Comparison of ENCODE assay signal across 14 cellular contexts in genomic region chr15:77068633-77069032, GRCh38. TPM values are rescaled to one million over a fixed set of nuclear protein-coding genes. Genes with fewer than 3 reads are reported as not detected.
A peak's percentile ranks its signal among the peaks of the same experiment; 100 is the strongest.
DNase-seq lines count a peak whose midpoint lies in the region; ATAC-seq and TF ChIP-seq lines count a peak whose summit lies in the region.
"Had no signal": no experiment of that assay in that cellular context is flagged by ENCODE, and none has a peak within 500 bp of the region (broad histone marks: within the 10 kb centered on the region; RNA-seq: fewer than 3 reads in every experiment).

No MANE protein-coding gene starts in this region.

- intact Hi-C loops in lower leg skin (cut with DNase I; ENCODE audit: low total_unique reads) (no loop called here), ovary (cut with DNase I) (no loop called here), heart left ventricle (cut with DNase I) (no loop called here)

- ATAC-seq in activated naive CD8-positive, alpha-beta T cell treated with anti-CD3 and anti-CD28 coated beads, Interleukin-2, amount 50 U/mL, for 24 hours, result no peak
- ATAC-seq in heart left ventricle, result no peak
- ATAC-seq: activated T-helper 17 cell treated with anti-CD3 and anti-CD28 coated beads, Interleukin-2, amount 50 U/mL, for 72 hours; CD8-positive, alpha-beta T cell; GM23338 had no signal

- H3K9me3 Mint-ChIP-seq in activated naive CD8-positive, alpha-beta T cell (ENCODE audit: low read depth), result no peaks in the 10 kb centered on the region
- H3K9me3 Mint-ChIP-seq in activated naive CD8-positive, alpha-beta T cell treated with anti-CD3 and anti-CD28 coated beads, Interleukin-2, amount 50 U/mL, for 24 hours, result no peaks in the 10 kb centered on the region
- H3K9me3 Mint-ChIP-seq in chondrocyte (ENCODE audit: low read depth) (no peaks in the 10 kb centered on the region), nephron progenitor cell (peaks cover 3% of the 10 kb centered on the region)
- H3K9me3 Mint-ChIP-seq: activated CD4-positive, alpha-beta memory T cell treated with anti-CD3 and anti-CD28 coated beads, Interleukin-2, amount 10 ng/mL, durations not matched to agents 7 days and 5 days; activated T-helper 17 cell treated with anti-CD3 and anti-CD28 coated beads, Interleukin-2, amount 50 U/mL, for 72 hours; CD8-positive, alpha-beta T cell; GM23338 had no signal

- H3K27ac Mint-ChIP-seq in activated naive CD8-positive, alpha-beta T cell, result no peak overlapping the region
- H3K27ac Mint-ChIP-seq in activated naive CD8-positive, alpha-beta T cell treated with anti-CD3 and anti-CD28 coated beads, Interleukin-2, amount 50 U/mL, for 24 hours, result no peak overlapping the region
- H3K27ac Mint-ChIP-seq in chondrocyte (ENCODE audit: unreplicated experiment) (peak overlapping the region; percentile 8), nephron progenitor cell (peak overlapping the region; percentile 24)
- H3K27ac Mint-ChIP-seq: activated CD4-positive, alpha-beta memory T cell treated with anti-CD3 and anti-CD28 coated beads, Interleukin-2, amount 10 ng/mL, durations not matched to agents 7 days and 5 days; CD8-positive, alpha-beta T cell; GM23338 had no signal

- peak overlapping the region; percentile 37 for H3K4me3 Mint-ChIP-seq in activated naive CD8-positive, alpha-beta T cell
- no peak overlapping the region for H3K4me3 Mint-ChIP-seq in activated naive CD8-positive, alpha-beta T cell treated with anti-CD3 and anti-CD28 coated beads, Interleukin-2, amount 50 U/mL, for 24 hours
- H3K4me3 Mint-ChIP-seq in chondrocyte (ENCODE audit: unreplicated experiment) (no peak overlapping the region), nephron progenitor cell (peak overlapping the region; percentile 24)

- TF ChIP-seq EP300 in ovary (IDR thresholded peaks at IDR 0.05), result no peak

- H3K27me3 Mint-ChIP-seq in activated naive CD8-positive, alpha-beta T cell, result no peaks in the 10 kb centered on the region
- no peaks in the 10 kb centered on the region for H3K27me3 Mint-ChIP-seq in activated naive CD8-positive, alpha-beta T cell treated with anti-CD3 and anti-CD28 coated beads, Interleukin-2, amount 50 U/mL, for 24 hours
- H3K27me3 Mint-ChIP-seq in chondrocyte (ENCODE audit: low read depth), result no peaks in the 10 kb centered on the region
- H3K27me3 Mint-ChIP-seq in nephron progenitor cell (ENCODE audit: low read depth, poor library complexity), result peaks cover 3% of the 10 kb centered on the region
- H3K27me3 Mint-ChIP-seq: activated T-helper 17 cell treated with anti-CD3 and anti-CD28 coated beads, Interleukin-2, amount 50 U/mL, for 72 hours had no signal

- no peak for DNase-seq in activated naive CD8-positive, alpha-beta T cell treated with anti-CD3 and anti-CD28 coated beads, Interleukin-2, amount 50 U/mL, for 24 hours
- no peak for DNase-seq in chondrocyte (ENCODE audit: low spot score)
- no peak for DNase-seq in nephron progenitor cell
- DNase-seq in lower leg skin (ENCODE audit: low spot score in 2 of 2), result no peak
- DNase-seq in dedifferentiated amniotic fluid mesenchymal stem cell (ENCODE audit: extremely low spot score), result no peak
- DNase-seq in ovary, result no peak
- no peak for DNase-seq in heart left ventricle
- DNase-seq: activated CD4-positive, alpha-beta memory T cell treated with anti-CD3 and anti-CD28 coated beads, Interleukin-2, amount 10 ng/mL, durations not matched to agents 7 days and 5 days; CD8-positive, alpha-beta T cell; NCI-H1694 treated with DMSO at 0.1 percent for 48 hours; NCI-H524 had no signal

- H3K36me3 Mint-ChIP-seq in activated naive CD8-positive, alpha-beta T cell, result peaks cover 2% of the 10 kb centered on the region
- peaks cover 16% of the 10 kb centered on the region for H3K36me3 Mint-ChIP-seq in activated naive CD8-positive, alpha-beta T cell treated with anti-CD3 and anti-CD28 coated beads, Interleukin-2, amount 50 U/mL, for 24 hours (ENCODE audit: low read depth)
- H3K36me3 Mint-ChIP-seq in chondrocyte (ENCODE audit: low read depth), result peaks cover 1% of the 10 kb centered on the region
- peaks cover 25% of the 10 kb centered on the region for H3K36me3 Mint-ChIP-seq in nephron progenitor cell (ENCODE audit: low read depth)

- TF ChIP-seq POLR2A in lower leg skin (IDR thresholded peaks at IDR 0.05) (no peak), ovary (IDR thresholded peaks at IDR 0.05) (no peak), heart left ventricle (IDR thresholded peaks at IDR 0.05) (no peak)

- H3K4me1 ChIP-seq in ovary (ENCODE audit: insufficient read depth) (peaks cover 9% of the 10 kb centered on the region), heart left ventricle (peaks cover 0 to 63% (median 30%) of the 10 kb centered on the region in 12 donors)

- 90 to 91% methylated on average over 7 of the region's 7 CpGs for WGBS in lower leg skin, 2 donors
- WGBS in ovary, 3 donors, result 84 to 89% (median 86%) methylated on average over 7 of the region's 7 CpGs
- WGBS in heart left ventricle, 4 donors, result 94 to 97% (median 96%) methylated on average over 7 of the region's 7 CpGs

- H3K9me3 ChIP-seq in ovary (no peaks in the 10 kb centered on the region), heart left ventricle (no peaks in the 10 kb centered on the region)

- H3K27me3 ChIP-seq in ovary (no peaks in the 10 kb centered on the region), heart left ventricle (no peaks in the 10 kb centered on the region)

- H3K36me3 ChIP-seq in ovary (no peaks in the 10 kb centered on the region), heart left ventricle (no peaks in the 10 kb centered on the region)

- H3K27ac ChIP-seq in ovary (no peak overlapping the region), heart left ventricle (no peak overlapping the region)

- peaks cover 53% of the 10 kb centered on the region for H3K4me1 Mint-ChIP-seq in activated naive CD8-positive, alpha-beta T cell (ENCODE audit: low read depth)
- peaks cover 53% of the 10 kb centered on the region for H3K4me1 Mint-ChIP-seq in activated naive CD8-positive, alpha-beta T cell treated with anti-CD3 and anti-CD28 coated beads, Interleukin-2, amount 50 U/mL, for 24 hours
- H3K4me1 Mint-ChIP-seq in chondrocyte (ENCODE audit: low read depth) (peaks cover 56% of the 10 kb centered on the region), nephron progenitor cell (peaks cover 75% of the 10 kb centered on the region)

- H3K4me3 ChIP-seq in lower leg skin (ENCODE audit: low read depth, poor library complexity, severe bottlenecking) (no peak overlapping the region), ovary (no peak overlapping the region), heart left ventricle (no peak overlapping the region)
- H3K4me3 ChIP-seq: GM23338 had no signal

- TF ChIP-seq CTCF in chondrocyte (IDR thresholded peaks at IDR 0.05) (no peak), nephron progenitor cell (IDR thresholded peaks at IDR 0.05) (no peak), lower leg skin (IDR thresholded peaks at IDR 0.05) (no peak), ovary (IDR thresholded peaks at IDR 0.05) (no peak), heart left ventricle (IDR thresholded peaks at IDR 0.05) (no peak)

RNA-seq across cellular contexts. Expression of gene TSPAN3, which starts 2.3 kb away (rescaled TPM):
- total RNA-seq in chondrocyte, result 242 to 333 TPM (median 250 TPM) in 3 replicates
- 10 to 100 TPM; 82.7 to 92.6 (median 88.2) TPM for total RNA-seq in lower leg skin
- total RNA-seq in ovary, result 100 to 1,000 TPM; 140 to 266 (median 174) TPM
- 100 to 1,000 TPM; 196 to 244 TPM for polyA plus RNA-seq in ovary
- 100 to 1,000 TPM in 8 of 9 donors, 10 to 100 TPM in 1; 90.4 to 218 (median 133) TPM for total RNA-seq in heart left ventricle
- polyA plus RNA-seq in heart left ventricle, result 100 to 1,000 TPM in 1 of 2 donors, 10 to 100 TPM in 1; 58.1 to 247 TPM

Comparison
In these comparisons a context has a peak if more than half of its experiments do, and no peak if none do; other contexts are left out.
1. H3K4me3 Mint-ChIP-seq: peak in activated naive CD8-positive, alpha-beta T cell (single experiment) and nephron progenitor cell (single experiment); none in activated naive CD8-positive, alpha-beta T cell treated with anti-CD3 and anti-CD28 coated beads, Interleukin-2, amount 50 U/mL, for 24 hours (single experiment) and chondrocyte (single experiment).
2. H3K27ac Mint-ChIP-seq: peak in chondrocyte (single experiment) and nephron progenitor cell (single experiment); none in activated naive CD8-positive, alpha-beta T cell (single experiment) and activated naive CD8-positive, alpha-beta T cell treated with anti-CD3 and anti-CD28 coated beads, Interleukin-2, amount 50 U/mL, for 24 hours (single experiment).